23 cellular contexts compared by ENCODE assay signal in genomic region chr2:130510807-130511535, GRCh38. TPM values are rescaled to one million over a fixed set of nuclear protein-coding genes. Genes with fewer than 3 reads are reported as not detected.
"Had no signal": no experiment of that assay in that cellular context is flagged by ENCODE, and none has a peak within 500 bp of the region (broad histone marks: within the 10 kb centered on the region; RNA-seq: fewer than 3 reads in every experiment).

No MANE protein-coding gene starts in this region.

RNA-seq across cellular contexts. Expression of gene POTEI, which starts 1.8 kb away (rescaled TPM):
- total RNA-seq: activated B cell treated with CpG ODN at 0.5 μM for 24 hours; activated CD4-positive, alpha-beta memory T cell treated with anti-CD3 and anti-CD28 coated beads for 36 hours; activated CD4-positive, alpha-beta T cell treated with anti-CD3 and anti-CD28 coated beads, Interleukin-2, amount 10 ng/mL, durations not matched to agents 24 days and 14 days; activated CD8-positive, alpha-beta memory T cell treated with anti-CD3 and anti-CD28 coated beads for 36 hours; activated CD8-positive, alpha-beta T cell treated with anti-CD3 and anti-CD28 coated beads for 36 hours; activated naive CD4-positive, alpha-beta T cell treated with anti-CD3 and anti-CD28 coated beads for 36 hours; activated naive CD4-positive, alpha-beta T cell treated with anti-CD3 and anti-CD28 coated beads, Interleukin-2, amount 50 U/mL, for 72 hours; activated naive CD8-positive, alpha-beta T cell treated with anti-CD3 and anti-CD28 coated beads for 36 hours; activated T-cell treated with anti-CD3 and anti-CD28 coated beads, Interleukin-2, amount 50 U/mL, for 4 hours; activated T-cell treated with anti-CD3 and anti-CD28 coated beads, Interleukin-2, amount 50 U/mL, for 72 hours; activated T-helper 1 cell treated with anti-CD3 and anti-CD28 coated beads, Interleukin-12 subunit alpha, Interleukin-12 subunit beta, Interleukin-2, Interleukin-4 antibody, amounts not matched to agents 30 ng/mL and 10 ng/mL and 1 ng/mL, durations not matched to agents 14 hours and 24 hours and 36 hours; activated T-helper 17 cell treated with anti-CD3 and anti-CD28 coated beads, Interleukin-2, amount 50 U/mL, for 72 hours; cardiac septum; T-cell; T-helper 1 cell treated with Interleukin-12 subunit alpha and Interleukin-12 subunit beta and Interleukin-4 antibody, amounts not matched to agents 30 ng/mL and 1 ng/mL, for 36 hours; T-helper 17 cell; T-helper 2 cell treated with Interferon-gamma antibody and Interleukin-4, amounts not matched to agents 100 ng/mL and 5 ng/mL, for 36 hours had no signal
- polyA plus RNA-seq: aorta had no signal

RNA-seq across cellular contexts. Expression of gene CFC1B, which starts 10.1 kb away (rescaled TPM):
- total RNA-seq: activated B cell treated with CpG ODN at 0.5 μM for 24 hours; activated CD4-positive, alpha-beta memory T cell treated with anti-CD3 and anti-CD28 coated beads for 36 hours; activated CD4-positive, alpha-beta T cell treated with anti-CD3 and anti-CD28 coated beads, Interleukin-2, amount 10 ng/mL, durations not matched to agents 24 days and 14 days; activated CD8-positive, alpha-beta memory T cell treated with anti-CD3 and anti-CD28 coated beads for 36 hours; activated CD8-positive, alpha-beta T cell treated with anti-CD3 and anti-CD28 coated beads for 36 hours; activated naive CD4-positive, alpha-beta T cell treated with anti-CD3 and anti-CD28 coated beads for 36 hours; activated naive CD4-positive, alpha-beta T cell treated with anti-CD3 and anti-CD28 coated beads, Interleukin-2, amount 50 U/mL, for 72 hours; activated naive CD8-positive, alpha-beta T cell treated with anti-CD3 and anti-CD28 coated beads for 36 hours; activated T-cell treated with anti-CD3 and anti-CD28 coated beads, Interleukin-2, amount 50 U/mL, for 4 hours; activated T-cell treated with anti-CD3 and anti-CD28 coated beads, Interleukin-2, amount 50 U/mL, for 72 hours; activated T-helper 1 cell treated with anti-CD3 and anti-CD28 coated beads, Interleukin-12 subunit alpha, Interleukin-12 subunit beta, Interleukin-2, Interleukin-4 antibody, amounts not matched to agents 30 ng/mL and 10 ng/mL and 1 ng/mL, durations not matched to agents 14 hours and 24 hours and 36 hours; activated T-helper 17 cell treated with anti-CD3 and anti-CD28 coated beads, Interleukin-2, amount 50 U/mL, for 72 hours; adrenal gland; aorta; astrocyte; body of pancreas; breast epithelium; cardiac septum; cerebellum; T-cell; T-helper 1 cell treated with Interleukin-12 subunit alpha and Interleukin-12 subunit beta and Interleukin-4 antibody, amounts not matched to agents 30 ng/mL and 1 ng/mL, for 36 hours; T-helper 17 cell; T-helper 2 cell treated with Interferon-gamma antibody and Interleukin-4, amounts not matched to agents 100 ng/mL and 5 ng/mL, for 36 hours had no signal
- polyA plus RNA-seq: adrenal gland, aorta had no signal
